1 cellular context compared by ENCODE assay signal in genomic region chr10:119206603-119207366, GRCh38.
TF ChIP-seq lines count a peak whose summit lies in the region.

No MANE protein-coding gene starts in this region.

TF ChIP-seq in GM12878, 131 proteins besides CTCF, POLR2A, EP300 and RAD21 (continued from another document):
- TF ChIP-seq ZBTB4 (CRISPR knock-in tag; IDR thresholded peaks at IDR 0.05) (no peak), ZBED1 (IDR thresholded peaks at IDR 0.05; ENCODE audit: borderline replicate concordance) (no peak), FOS (IDR thresholded peaks at IDR 0.05; ENCODE audit: borderline replicate concordance, extremely low read depth, insufficient read length) (no peak), HDGF (IDR thresholded peaks at IDR 0.05) (no peak), EED (IDR thresholded peaks at IDR 0.05; ENCODE audit: low read depth) (no peak), BCL11A (IDR thresholded peaks at IDR 0.05; ENCODE audit: low read depth, low read length) (no peak; the same call in 1 of the 2 replicates), PKNOX1 (IDR thresholded peaks at IDR 0.05) (no peak), CREB1 (IDR thresholded peaks at IDR 0.05; ENCODE audit: low read depth) (no peak), SREBF2 (IDR thresholded peaks at IDR 0.05; ENCODE audit: low read length) (no peak), NR2C1 (IDR thresholded peaks at IDR 0.05) (peak; percentile 37), CBX3 (IDR thresholded peaks at IDR 0.05; ENCODE audit: borderline replicate concordance, low read depth) (no peak), USF2 (IDR thresholded peaks at IDR 0.05; ENCODE audit: borderline replicate concordance, low read depth, low read length) (no peak), ESRRA (IDR thresholded peaks at IDR 0.05; ENCODE audit: low read length) (no peak), DPF2 (IDR thresholded peaks at IDR 0.05) (peak; percentile 89; the same call in 1 of the 2 replicates), SIX5 (IDR thresholded peaks at IDR 0.05; ENCODE audit: low read depth, low read length, severe bottlenecking) (no peak), BMI1 (IDR thresholded peaks at IDR 0.05; ENCODE audit: borderline replicate concordance) (no peak)
